1 cellular context compared by ENCODE assay signal in genomic region chr10:122374246-122374858, GRCh38.
TF ChIP-seq lines count a peak whose summit lies in the region.

TSS of gene PLEKHA1 (plus strand) at chr10:122374708. CDS start at chr10:122393201, 18,493 bp downstream.

TF ChIP-seq in GM12878, 131 proteins besides CTCF, POLR2A, EP300 and RAD21 (continued from another document and continues in another):
- TF ChIP-seq, protein P1, sequence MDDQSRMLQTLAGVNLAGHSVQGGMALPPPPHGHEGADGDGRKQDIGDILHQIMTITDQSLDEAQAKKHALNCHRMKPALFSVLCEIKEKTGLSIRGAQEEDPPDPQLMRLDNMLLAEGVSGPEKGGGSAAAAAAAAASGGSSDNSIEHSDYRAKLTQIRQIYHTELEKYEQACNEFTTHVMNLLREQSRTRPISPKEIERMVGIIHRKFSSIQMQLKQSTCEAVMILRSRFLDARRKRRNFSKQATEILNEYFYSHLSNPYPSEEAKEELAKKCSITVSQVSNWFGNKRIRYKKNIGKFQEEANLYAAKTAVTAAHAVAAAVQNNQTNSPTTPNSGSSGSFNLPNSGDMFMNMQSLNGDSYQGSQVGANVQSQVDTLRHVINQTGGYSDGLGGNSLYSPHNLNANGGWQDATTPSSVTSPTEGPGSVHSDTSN (IDR thresholded peaks at IDR 0.05; ENCODE audit: insufficient replicate concordance, low read depth, low read length) = no peak
- TF ChIP-seq NR2C2 (IDR thresholded peaks at IDR 0.05; ENCODE audit: borderline replicate concordance, control insufficient read depth, insufficient read length, low read depth) (no peak), BCLAF1 (IDR thresholded peaks at IDR 0.05) (no peak), POLR2AphosphoS5 (IDR thresholded peaks at IDR 0.05; ENCODE audit: low read length) (no peak), CEBPB (IDR thresholded peaks at IDR 0.05; ENCODE audit: borderline replicate concordance in 1 of 2, low read depth in 2 of 2, low read length in 2 of 2) (no peak), ZNF622 (IDR thresholded peaks at IDR 0.05) (no peak), EZH2 (IDR thresholded peaks at IDR 0.05; ENCODE audit: borderline replicate concordance, control insufficient read depth, low read depth, low read length) (no peak), NBN (IDR thresholded peaks at IDR 0.05) (no peak), HDAC2 (IDR thresholded peaks at IDR 0.05) (no peak), SMC3 (IDR thresholded peaks at IDR 0.05; ENCODE audit: borderline replicate concordance, low read length) (no peak), MYC (IDR thresholded peaks at IDR 0.05; ENCODE audit: insufficient read depth, insufficient read length, insufficient replicate concordance, low read length, severe bottlenecking) (no peak), NFXL1 (IDR thresholded peaks at IDR 0.05; ENCODE audit: borderline replicate concordance) (no peak), RCOR1 (conservative IDR thresholded peaks at IDR 0.05; ENCODE audit: low read depth, low read length) (no peak), SREBF2 (IDR thresholded peaks at IDR 0.05; ENCODE audit: low read length) (no peak), SIX5 (IDR thresholded peaks at IDR 0.05; ENCODE audit: low read depth, low read length, severe bottlenecking) (peak; percentile 86), ELK1 (IDR thresholded peaks at IDR 0.05; ENCODE audit: low read depth, low read length) (no peak), CREB1 (IDR thresholded peaks at IDR 0.05; ENCODE audit: low read depth) (peak; percentile 52; the same call in 1 of the 2 replicates), MXI1 (IDR thresholded peaks at IDR 0.05; ENCODE audit: low read depth, low read length) (no peak), ZNF207 (IDR thresholded peaks at IDR 0.05; ENCODE audit: borderline replicate concordance) (0 out of 2 replicates have a peak, but pooled peaks have one; percentile 60), HCFC1 (IDR thresholded peaks at IDR 0.05; ENCODE audit: low read length) (peak; percentile 90), SMARCA5 (IDR thresholded peaks at IDR 0.05) (no peak), ZZZ3 (IDR thresholded peaks at IDR 0.05; ENCODE audit: control insufficient read depth, insufficient read length, low read depth) (no peak), RAD51 (IDR thresholded peaks at IDR 0.05) (no peak), ZBTB40 (IDR thresholded peaks at IDR 0.05; ENCODE audit: borderline replicate concordance) (no peak), PML (IDR thresholded peaks at IDR 0.05; ENCODE audit: low read length) (no peak), BHLHE40 (IDR thresholded peaks at IDR 0.05; ENCODE audit: borderline replicate concordance in 1 of 2, low read depth in 2 of 2, low read length in 1 of 2) (0 out of 4 replicates have a peak, but pooled peaks of 1 of the 2 experiments have one; percentile 26), NR2C1 (IDR thresholded peaks at IDR 0.05) (peak; percentile 53), SPI1 (IDR thresholded peaks at IDR 0.05; ENCODE audit: borderline replicate concordance, insufficient read depth, low read depth, low read length) (no peak), RBBP5 (conservative IDR thresholded peaks at IDR 0.05) (no peak), SMAD1 (IDR thresholded peaks at IDR 0.05; ENCODE audit: low read depth, partially characterized antibody) (no peak), TBL1XR1 (IDR thresholded peaks at IDR 0.05; ENCODE audit: low read depth, low read length) (0 out of 2 replicates have a peak, but pooled peaks have one; percentile 37), SIN3A (IDR thresholded peaks at IDR 0.05; ENCODE audit: low read depth, low read length) (no peak), STAT3 (IDR thresholded peaks at IDR 0.05; ENCODE audit: low read depth, low read length) (no peak), TCF3 (IDR thresholded peaks at IDR 0.05; ENCODE audit: borderline replicate concordance, insufficient read depth, low read depth, low read length) (no peak), CBFB (IDR thresholded peaks at IDR 0.05; ENCODE audit: low read depth) (no peak), ZNF217 (IDR thresholded peaks at IDR 0.05) (no peak)
- TF ChIP-seq, protein P2, sequence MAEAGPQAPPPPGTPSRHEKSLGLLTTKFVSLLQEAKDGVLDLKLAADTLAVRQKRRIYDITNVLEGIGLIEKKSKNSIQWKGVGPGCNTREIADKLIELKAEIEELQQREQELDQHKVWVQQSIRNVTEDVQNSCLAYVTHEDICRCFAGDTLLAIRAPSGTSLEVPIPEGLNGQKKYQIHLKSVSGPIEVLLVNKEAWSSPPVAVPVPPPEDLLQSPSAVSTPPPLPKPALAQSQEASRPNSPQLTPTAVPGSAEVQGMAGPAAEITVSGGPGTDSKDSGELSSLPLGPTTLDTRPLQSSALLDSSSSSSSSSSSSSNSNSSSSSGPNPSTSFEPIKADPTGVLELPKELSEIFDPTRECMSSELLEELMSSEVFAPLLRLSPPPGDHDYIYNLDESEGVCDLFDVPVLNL (IDR thresholded peaks at IDR 0.05; ENCODE audit: low read depth, low read length) = 0 out of 2 replicates have a peak, but pooled peaks have one; percentile 14
- TF ChIP-seq, protein P3, sequence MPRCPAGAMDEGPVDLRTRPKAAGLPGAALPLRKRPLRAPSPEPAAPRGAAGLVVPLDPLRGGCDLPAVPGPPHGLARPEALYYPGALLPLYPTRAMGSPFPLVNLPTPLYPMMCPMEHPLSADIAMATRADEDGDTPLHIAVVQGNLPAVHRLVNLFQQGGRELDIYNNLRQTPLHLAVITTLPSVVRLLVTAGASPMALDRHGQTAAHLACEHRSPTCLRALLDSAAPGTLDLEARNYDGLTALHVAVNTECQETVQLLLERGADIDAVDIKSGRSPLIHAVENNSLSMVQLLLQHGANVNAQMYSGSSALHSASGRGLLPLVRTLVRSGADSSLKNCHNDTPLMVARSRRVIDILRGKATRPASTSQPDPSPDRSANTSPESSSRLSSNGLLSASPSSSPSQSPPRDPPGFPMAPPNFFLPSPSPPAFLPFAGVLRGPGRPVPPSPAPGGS (IDR thresholded peaks at IDR 0.05; ENCODE audit: borderline replicate concordance, insufficient read depth, low read depth, low read length, poor library complexity, severe bottlenecking) = no peak
- TF ChIP-seq, protein P4, sequence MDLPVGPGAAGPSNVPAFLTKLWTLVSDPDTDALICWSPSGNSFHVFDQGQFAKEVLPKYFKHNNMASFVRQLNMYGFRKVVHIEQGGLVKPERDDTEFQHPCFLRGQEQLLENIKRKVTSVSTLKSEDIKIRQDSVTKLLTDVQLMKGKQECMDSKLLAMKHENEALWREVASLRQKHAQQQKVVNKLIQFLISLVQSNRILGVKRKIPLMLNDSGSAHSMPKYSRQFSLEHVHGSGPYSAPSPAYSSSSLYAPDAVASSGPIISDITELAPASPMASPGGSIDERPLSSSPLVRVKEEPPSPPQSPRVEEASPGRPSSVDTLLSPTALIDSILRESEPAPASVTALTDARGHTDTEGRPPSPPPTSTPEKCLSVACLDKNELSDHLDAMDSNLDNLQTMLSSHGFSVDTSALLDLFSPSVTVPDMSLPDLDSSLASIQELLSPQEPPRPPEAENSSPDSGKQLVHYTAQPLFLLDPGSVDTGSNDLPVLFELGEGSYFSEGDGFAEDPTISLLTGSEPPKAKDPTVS (IDR thresholded peaks at IDR 0.05; ENCODE audit: low read depth, low read length) = no peak
- TF ChIP-seq, protein P5, sequence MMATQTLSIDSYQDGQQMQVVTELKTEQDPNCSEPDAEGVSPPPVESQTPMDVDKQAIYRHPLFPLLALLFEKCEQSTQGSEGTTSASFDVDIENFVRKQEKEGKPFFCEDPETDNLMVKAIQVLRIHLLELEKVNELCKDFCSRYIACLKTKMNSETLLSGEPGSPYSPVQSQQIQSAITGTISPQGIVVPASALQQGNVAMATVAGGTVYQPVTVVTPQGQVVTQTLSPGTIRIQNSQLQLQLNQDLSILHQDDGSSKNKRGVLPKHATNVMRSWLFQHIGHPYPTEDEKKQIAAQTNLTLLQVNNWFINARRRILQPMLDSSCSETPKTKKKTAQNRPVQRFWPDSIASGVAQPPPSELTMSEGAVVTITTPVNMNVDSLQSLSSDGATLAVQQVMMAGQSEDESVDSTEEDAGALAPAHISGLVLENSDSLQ (IDR thresholded peaks at IDR 0.05) = no peak
- TF ChIP-seq, protein P6, sequence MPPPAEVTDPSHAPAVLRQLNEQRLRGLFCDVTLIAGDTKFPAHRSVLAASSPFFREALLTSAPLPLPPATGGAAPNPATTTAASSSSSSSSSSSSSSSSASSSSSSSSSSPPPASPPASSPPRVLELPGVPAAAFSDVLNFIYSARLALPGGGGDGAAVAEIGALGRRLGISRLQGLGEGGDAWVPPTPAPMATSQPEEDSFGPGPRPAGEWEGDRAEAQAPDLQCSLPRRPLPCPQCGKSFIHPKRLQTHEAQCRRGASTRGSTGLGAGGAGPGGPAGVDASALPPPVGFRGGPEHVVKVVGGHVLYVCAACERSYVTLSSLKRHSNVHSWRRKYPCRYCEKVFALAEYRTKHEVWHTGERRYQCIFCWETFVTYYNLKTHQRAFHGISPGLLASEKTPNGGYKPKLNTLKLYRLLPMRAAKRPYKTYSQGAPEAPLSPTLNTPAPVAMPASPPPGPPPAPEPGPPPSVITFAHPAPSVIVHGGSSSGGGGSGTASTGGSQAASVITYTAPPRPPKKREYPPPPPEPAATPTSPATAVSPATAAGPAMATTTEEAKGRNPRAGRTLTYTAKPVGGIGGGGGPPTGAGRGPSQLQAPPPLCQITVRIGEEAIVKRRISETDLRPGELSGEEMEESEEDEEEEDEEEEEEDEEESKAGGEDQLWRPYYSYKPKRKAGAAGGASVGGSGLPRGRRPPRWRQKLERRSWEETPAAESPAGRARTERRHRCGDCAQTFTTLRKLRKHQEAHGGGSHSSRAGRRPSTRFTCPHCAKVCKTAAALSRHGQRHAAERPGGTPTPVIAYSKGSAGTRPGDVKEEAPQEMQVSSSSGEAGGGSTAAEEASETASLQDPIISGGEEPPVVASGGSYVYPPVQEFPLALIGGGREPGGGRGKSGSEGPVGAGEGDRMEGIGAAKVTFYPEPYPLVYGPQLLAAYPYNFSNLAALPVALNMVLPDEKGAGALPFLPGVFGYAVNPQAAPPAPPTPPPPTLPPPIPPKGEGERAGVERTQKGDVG (CRISPR knock-in tag; IDR thresholded peaks at IDR 0.05) = no peak
- TF ChIP-seq, protein P7, sequence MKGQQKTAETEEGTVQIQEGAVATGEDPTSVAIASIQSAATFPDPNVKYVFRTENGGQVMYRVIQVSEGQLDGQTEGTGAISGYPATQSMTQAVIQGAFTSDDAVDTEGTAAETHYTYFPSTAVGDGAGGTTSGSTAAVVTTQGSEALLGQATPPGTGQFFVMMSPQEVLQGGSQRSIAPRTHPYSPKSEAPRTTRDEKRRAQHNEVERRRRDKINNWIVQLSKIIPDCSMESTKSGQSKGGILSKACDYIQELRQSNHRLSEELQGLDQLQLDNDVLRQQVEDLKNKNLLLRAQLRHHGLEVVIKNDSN (IDR thresholded peaks at IDR 0.05; ENCODE audit: borderline replicate concordance, extremely low read length, insufficient read depth, low read depth, low read length) = no peak
